Comparison of ENCODE assay signal across 11 cellular contexts in genomic region chr18:34738173-34738894, GRCh38. TPM values are rescaled to one million over a fixed set of nuclear protein-coding genes. Genes with fewer than 3 reads are reported as not detected.
DNase-seq lines count a peak whose midpoint lies in the region; ATAC-seq, FAIRE-seq and TF ChIP-seq lines count a peak whose summit lies in the region.
"Had no signal": no experiment of that assay in that cellular context is flagged by ENCODE, and none has a peak within 500 bp of the region (broad histone marks: within the 10 kb centered on the region; RNA-seq: fewer than 3 reads in every experiment).

No MANE protein-coding gene starts in this region.

- TF ChIP-seq EP300 in A549 (IDR thresholded peaks at IDR 0.05) = no peak

- no peak for FAIRE-seq in A549 (lab: Jason Lieb, UNC)

- H3K4me1 ChIP-seq in A549 = peaks cover 4% of the 10 kb centered on the region; the same call in 1 of the 3 replicates

- peak overlapping the region; percentile 34; the same call in 2 of the 3 replicates for H3K4me2 ChIP-seq in A549

- no peak overlapping the region for H3K27ac ChIP-seq in A549

- no peak for TF ChIP-seq CTCF in A549 (IDR thresholded peaks at IDR 0.05)
- no peak for TF ChIP-seq CTCF in chondrocyte (IDR thresholded peaks at IDR 0.05)
- TF ChIP-seq CTCF in kidney epithelial cell (IDR thresholded peaks at IDR 0.05; ENCODE audit: insufficient read depth, low read length, poor library complexity, severe bottlenecking) = no peak
- no peak for TF ChIP-seq CTCF in GM20000 (IDR thresholded peaks at IDR 0.05; ENCODE audit: extremely low read depth, missing control alignments)

- no peaks in the 10 kb centered on the region for H3K27me3 ChIP-seq in kidney epithelial cell (ENCODE audit: control insufficient read depth, insufficient read depth, low read length)

- H3K36me3 Mint-ChIP-seq in chondrocyte (ENCODE audit: low read depth) = no peaks in the 10 kb centered on the region
- no peaks in the 10 kb centered on the region for H3K36me3 Mint-ChIP-seq in activated T-cell treated with anti-CD3 and anti-CD28 coated beads, Interleukin-2, amount 50 U/mL, for 4 hours (ENCODE audit: insufficient read depth)
- H3K36me3 Mint-ChIP-seq: activated CD4-positive, alpha-beta memory T cell treated with anti-CD3 and anti-CD28 coated beads for 36 hours had no signal

- H3K36me3 ChIP-seq in kidney epithelial cell (ENCODE audit: control insufficient read depth, insufficient read depth, low read length) = no peaks in the 10 kb centered on the region

- H3K4me1 Mint-ChIP-seq in chondrocyte (ENCODE audit: low read depth) = peaks cover 38% of the 10 kb centered on the region
- no peaks in the 10 kb centered on the region for H3K4me1 Mint-ChIP-seq in activated T-cell treated with anti-CD3 and anti-CD28 coated beads, Interleukin-2, amount 50 U/mL, for 4 hours (ENCODE audit: low read depth)

- TF ChIP-seq POLR2A in A549 (IDR thresholded peaks at IDR 0.05; ENCODE audit: low read length) = no peak

- H3K27me3 Mint-ChIP-seq in chondrocyte (ENCODE audit: low read depth) = no peaks in the 10 kb centered on the region
- H3K27me3 Mint-ChIP-seq in activated T-cell treated with anti-CD3 and anti-CD28 coated beads, Interleukin-2, amount 50 U/mL, for 4 hours (ENCODE audit: low read depth) = peaks cover 7% of the 10 kb centered on the region
- H3K27me3 Mint-ChIP-seq: activated CD4-positive, alpha-beta memory T cell treated with anti-CD3 and anti-CD28 coated beads for 36 hours had no signal

- DNase-seq in A549 (ENCODE audit: low read depth in 1 of 2, low spot score in 1 of 2) (peak in 1 of 2 experiments; percentile 1), HuH-7.5 (ENCODE audit: low spot score) (peak; percentile 18), chondrocyte (ENCODE audit: low spot score) (no peak), kidney epithelial cell (ENCODE audit: low read depth) (peak; percentile 37), GM20000 (ENCODE audit: low spot score) (no peak), GOT3 (lab: John Stamatoyannopoulos, UW) (no peak), posterior cingulate gyrus (no peak)
- DNase-seq in activated T-cell treated with anti-CD3 and anti-CD28 coated beads, Interleukin-2, amount 50 U/mL, for 4 hours = no peak
- DNase-seq: activated CD4-positive, alpha-beta memory T cell treated with anti-CD3 and anti-CD28 coated beads for 36 hours; AML-193; SHP77 treated with DMSO at 0.1 percent for 48 hours had no signal

- H3K27ac Mint-ChIP-seq in chondrocyte (ENCODE audit: unreplicated experiment) = peak overlapping the region; percentile 77
- H3K27ac Mint-ChIP-seq: activated CD4-positive, alpha-beta memory T cell treated with anti-CD3 and anti-CD28 coated beads for 36 hours had no signal

- POLR2A ChIA-PET in A549 (lab: Yijun Ruan, JAX) = no interaction called here

- H3K9me3 ChIP-seq in A549 = no peaks in the 10 kb centered on the region

- no peak overlapping the region for H3K4me3 ChIP-seq in A549
- no peak overlapping the region for H3K4me3 ChIP-seq in kidney epithelial cell (ENCODE audit: low read depth, low read length)

- no peak for TF ChIP-seq RAD21 in A549 (conservative IDR thresholded peaks at IDR 0.05 in 1 of 2, IDR thresholded peaks at IDR 0.05 in 1 of 2)

- H3K9me3 Mint-ChIP-seq in chondrocyte (ENCODE audit: low read depth) = no peaks in the 10 kb centered on the region
- no peaks in the 10 kb centered on the region for H3K9me3 Mint-ChIP-seq in activated T-cell treated with anti-CD3 and anti-CD28 coated beads, Interleukin-2, amount 50 U/mL, for 4 hours
- H3K9me3 Mint-ChIP-seq: activated CD4-positive, alpha-beta memory T cell treated with anti-CD3 and anti-CD28 coated beads for 36 hours had no signal

- CTCF ChIA-PET in A549 (lab: Yijun Ruan, JAX) = interaction anchor here (1.1 to 1.5 kb wide), 2 partner anchors 11 to 12 kb away, joined by 3 read pairs; no protein-coding TSS in a partner anchor

- intact Hi-C loops in posterior cingulate gyrus (cut with DNase I) = no loop called here

- ATAC-seq in A549 = no peak
- ATAC-seq in activated T-cell treated with anti-CD3 and anti-CD28 coated beads, Interleukin-2, amount 50 U/mL, for 4 hours = no peak

- 29% methylated on average over 9 of the region's 9 CpGs for WGBS in A549 (ENCODE audit: missing lambda C conversion rate)

- peak overlapping the region; percentile 37 for H3K4me3 Mint-ChIP-seq in chondrocyte (ENCODE audit: unreplicated experiment)
- no peak overlapping the region for H3K4me3 Mint-ChIP-seq in activated T-cell treated with anti-CD3 and anti-CD28 coated beads, Interleukin-2, amount 50 U/mL, for 4 hours
- H3K4me3 Mint-ChIP-seq: activated CD4-positive, alpha-beta memory T cell treated with anti-CD3 and anti-CD28 coated beads for 36 hours had no signal

TF ChIP-seq in A549, 52 proteins besides CTCF, POLR2A, EP300 and RAD21:
- TF ChIP-seq NR3C1 (IDR thresholded peaks at IDR 0.05) (no peak), CBX2 (IDR thresholded peaks at IDR 0.05; ENCODE audit: borderline replicate concordance, low read depth) (no peak), HDAC2 (IDR thresholded peaks at IDR 0.05) (no peak), POLR2AphosphoS2 (conservative IDR thresholded peaks at IDR 0.05; ENCODE audit: low read length) (no peak), JUNB (IDR thresholded peaks at IDR 0.05) (no peak), HEYL (CRISPR knock-in tag; IDR thresholded peaks at IDR 0.05) (no peak)

RNA-seq across cellular contexts. Expression of gene DTNA, which starts 28.2 kb away (rescaled TPM):
- polyA plus RNA-seq in A549 (2011; rRNA removed) = 0.12 and 0.41 TPM in 2 replicates
- 0.04 and 0.09 TPM in 2 replicates for polyA plus RNA-seq in A549 (2012; cell fraction: cytosol; rRNA removed)
- 0.17 TPM in 1 of 2 replicates, not detected in the other for polyA plus RNA-seq in A549 (2012; cell fraction: nucleus; rRNA removed)
- polyA plus RNA-seq in A549 (2017; fragmentation: RNase III; extraction: RNeasy Plus Mini Kit Qiagen cat#74134 plus additional on column Dnase treatment) = 0.12 TPM in 1 of 3 replicates, not detected in the others
- polyA minus RNA-seq in A549 (2011; rRNA and poly(A)+ RNA removed) = 0.73 and 1.2 TPM in 2 replicates
- total RNA-seq in chondrocyte = 3.7 to 5.8 TPM (median 3.7 TPM) in 3 replicates
- total RNA-seq in kidney epithelial cell = 11.6 and 19.3 TPM in 2 replicates
- under 1 TPM in 2 of 3 donors, not detected in 1; 0.18 to 0.24 TPM for total RNA-seq in activated T-cell treated with anti-CD3 and anti-CD28 coated beads, Interleukin-2, amount 50 U/mL, for 4 hours
- total RNA-seq: activated CD4-positive, alpha-beta memory T cell treated with anti-CD3 and anti-CD28 coated beads for 36 hours had no signal

Comparison
In these comparisons a context has a peak if more than half of its experiments do, and no peak if none do; other contexts are left out.
1. DNase-seq: peak in HuH-7.5 (single experiment) and kidney epithelial cell (single experiment); none in chondrocyte (single experiment), GM20000 (single experiment), activated T-cell treated with anti-CD3 and anti-CD28 coated beads, Interleukin-2, amount 50 U/mL, for 4 hours (single experiment), GOT3 (single experiment) and posterior cingulate gyrus (0 of 10).